ENCODE assay signal across 8 cellular contexts in the genomic region with DNA sequence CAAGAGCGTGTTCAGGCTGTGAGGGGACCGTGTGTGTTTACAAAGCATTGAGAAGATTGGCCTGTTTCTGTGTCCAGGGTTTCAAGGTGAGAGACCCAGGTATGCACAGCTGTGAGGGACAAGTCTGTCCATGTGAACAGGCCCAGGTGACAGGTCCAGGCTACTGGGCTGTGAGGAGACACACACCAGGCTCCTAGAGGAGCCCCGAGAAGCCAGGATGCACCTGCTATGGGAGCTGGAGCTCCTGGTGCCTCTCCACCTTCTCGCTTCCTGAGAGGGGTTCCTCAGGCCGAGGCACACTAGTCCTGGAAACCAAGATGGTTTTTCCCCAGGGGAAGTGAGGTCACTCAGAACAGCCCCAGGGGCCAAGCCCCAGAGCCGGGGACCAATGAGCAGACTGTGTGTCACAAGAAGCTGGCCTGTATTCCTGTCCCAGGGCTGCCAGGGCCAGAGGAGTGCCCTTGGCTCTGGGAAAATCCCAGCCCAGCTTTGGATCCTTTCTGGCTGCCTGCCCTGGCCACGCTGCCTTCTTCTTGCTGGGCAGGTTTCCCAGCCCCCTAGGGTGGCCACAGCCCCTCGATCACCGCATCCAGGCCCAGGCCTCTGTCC.
DNase-seq lines count a peak whose midpoint lies in the region; ATAC-seq and TF ChIP-seq lines count a peak whose summit lies in the region.

No MANE protein-coding gene starts in this region.

- H3K4me1 ChIP-seq in SJSA1 (replicated peaks) (peaks cover 33% of the 10 kb centered on the region), left ventricle myocardium inferior (peaks cover 17% of the 10 kb centered on the region)

- H3K27ac ChIP-seq in SJSA1 (peak overlapping the region; percentile 80), left ventricle myocardium inferior (replicated peaks) (no peak overlapping the region)

- H3K9me3 Mint-ChIP-seq in stimulated activated naive CD8-positive, alpha-beta T cell treated with anti-CD3 and anti-CD28 coated beads, Interleukin-15, amount 100 ng/mL, for 72 hours: no peaks in the 10 kb centered on the region

- H3K9me3 ChIP-seq in SJSA1 (replicated peaks) (peaks cover 4% of the 10 kb centered on the region), left ventricle myocardium inferior (replicated peaks) (no peaks in the 10 kb centered on the region)

- DNase-seq in SJSA1 (ENCODE audit: low read depth in 1 of 2, low spot score in 2 of 2) (no peak), left ventricle myocardium inferior (peak; percentile 53), NK-92 (lab: John Stamatoyannopoulos, UW; ENCODE audit: unreplicated experiment) (no peak), activated T-cell treated with anti-CD3 and anti-CD28 coated beads for 4 hours (no peak), DMS53 (lab: John Stamatoyannopoulos, UW) (no peak), COLO829 (ENCODE audit: low spot score) (no peak)
- peak in 1 of 2 donors; percentile 60 for DNase-seq in stimulated activated naive CD8-positive, alpha-beta T cell treated with anti-CD3 and anti-CD28 coated beads, Interleukin-15, amount 100 ng/mL, for 72 hours

- no peak for TF ChIP-seq CTCF in left ventricle myocardium inferior (IDR thresholded peaks at IDR 0.05; ENCODE audit: borderline replicate concordance)

- intact Hi-C loops in left ventricle myocardium inferior (cut with micrococcal nuclease): no loop called here

- H3K27me3 ChIP-seq in SJSA1 (replicated peaks) (no peaks in the 10 kb centered on the region), left ventricle myocardium inferior (ENCODE audit: low read depth) (no peaks in the 10 kb centered on the region)

- no peak overlapping the region for H3K27ac Mint-ChIP-seq in stimulated activated naive CD8-positive, alpha-beta T cell treated with anti-CD3 and anti-CD28 coated beads, Interleukin-15, amount 100 ng/mL, for 72 hours

- no peak overlapping the region for H3K4me3 ChIP-seq in SJSA1
- no peak overlapping the region for H3K4me3 ChIP-seq in left ventricle myocardium inferior

- no peaks in the 10 kb centered on the region for H3K27me3 Mint-ChIP-seq in stimulated activated naive CD8-positive, alpha-beta T cell treated with anti-CD3 and anti-CD28 coated beads, Interleukin-15, amount 100 ng/mL, for 72 hours

- H3K4me1 Mint-ChIP-seq in stimulated activated naive CD8-positive, alpha-beta T cell treated with anti-CD3 and anti-CD28 coated beads, Interleukin-15, amount 100 ng/mL, for 72 hours: peaks cover 35% of the 10 kb centered on the region

- 0 out of 2 replicates have a peak, but pooled peaks cover 3% of the 10 kb centered on the region for H3K36me3 ChIP-seq in SJSA1
- H3K36me3 ChIP-seq in left ventricle myocardium inferior: no peaks in the 10 kb centered on the region

- H3K4me3 Mint-ChIP-seq in stimulated activated naive CD8-positive, alpha-beta T cell treated with anti-CD3 and anti-CD28 coated beads, Interleukin-15, amount 100 ng/mL, for 72 hours: no peak overlapping the region

- ATAC-seq in GM21360 (IDR thresholded peaks at IDR 0.05; ENCODE audit: unreplicated experiment): peak; percentile 43
- ATAC-seq in stimulated activated naive CD8-positive, alpha-beta T cell treated with anti-CD3 and anti-CD28 coated beads, Interleukin-15, amount 100 ng/mL, for 72 hours: peak; percentile 53
